Comparison of ENCODE assay signal across 36 cellular contexts in genomic region chr1:20086800-20087199, GRCh38. TPM values are rescaled to one million over a fixed set of nuclear protein-coding genes. Genes with fewer than 3 reads are reported as not detected.
"Had no signal": no experiment of that assay in that cellular context is flagged by ENCODE, and none has a peak within 500 bp of the region (broad histone marks: within the 10 kb centered on the region; RNA-seq: fewer than 3 reads in every experiment).

No MANE protein-coding gene starts in this region.

- DNase-seq: activated B cell treated with CpG ODN at 0.5 μM for 24 hours; activated CD4-positive, alpha-beta memory T cell treated with anti-CD3 and anti-CD28 coated beads for 36 hours; activated CD4-positive, alpha-beta T cell treated with anti-CD3 and anti-CD28 coated beads for 4 hours; activated CD4-positive, alpha-beta T cell treated with anti-CD3 and anti-CD28 coated beads, Interleukin-2, amount 50 U/mL, for 1 hour; activated CD4-positive, CD25-positive, alpha-beta regulatory T cell treated with anti-CD3 and anti-CD28 coated beads, Interleukin-2, amount 50 U/mL, for 72 hours; activated CD8-positive, alpha-beta memory T cell treated with anti-CD3 and anti-CD28 coated beads, Interleukin-2, amount 50 U/mL, for 4 hours; activated gamma-delta T cell treated with Interleukin-2 at 50 U/mL for 16 hours; activated naive CD4-positive, alpha-beta T cell treated with anti-CD3 and anti-CD28 coated beads, Interleukin-2, amount 50 U/mL, for 16 hours; activated naive CD8-positive, alpha-beta T cell treated with anti-CD3 and anti-CD28 coated beads for 36 hours; activated T-cell treated with anti-CD3 and anti-CD28 coated beads for 4 hours; activated T-cell treated with anti-CD3 and anti-CD28 coated beads, Interleukin-2, amount 50 U/mL, for 4 hours; amniotic stem cell; brain microvascular endothelial cell; central memory CD4-positive, alpha-beta T cell; MM.1S; MV-4-11; NCI-H1092; NCI-H1417; NCI-H146; NCI-H1930; NCI-H2081 treated with DMSO at 0.1 percent for 48 hours; NCI-H510A treated with DMSO at 0.1 percent for 48 hours; NCI-H526 treated with DMSO at 0.1 percent for 48 hours; NCI-H774; NK-92 treated with Interleukin-12 subunit alpha and Interleukin-12 subunit beta, amount 100 ng/mL, for 24 hours; PC-3; Peyer's patch; Right ventricle myocardium superior; SW 1271; T-helper 1 cell; T-helper 2 cell; T-helper 9 cell had no signal

- ATAC-seq: activated T-cell treated with anti-CD3 and anti-CD28 coated beads, Interleukin-2, amount 50 U/mL, for 4 hours; PC-3 had no signal

RNA-seq across cellular contexts. Expression of gene PLA2G5, which starts 16.8 kb away (rescaled TPM):
- total RNA-seq: activated B cell treated with CpG ODN at 0.5 μM for 24 hours; activated CD4-positive, alpha-beta memory T cell treated with anti-CD3 and anti-CD28 coated beads for 36 hours; activated naive CD8-positive, alpha-beta T cell treated with anti-CD3 and anti-CD28 coated beads for 36 hours; activated T-cell treated with anti-CD3 and anti-CD28 coated beads, Interleukin-2, amount 50 U/mL, for 4 hours; activated T-helper 1 cell treated with anti-CD3 and anti-CD28 coated beads, Interleukin-12 subunit alpha, Interleukin-12 subunit beta, Interleukin-2, Interleukin-4 antibody, amounts not matched to agents 30 ng/mL and 10 ng/mL and 1 ng/mL, durations not matched to agents 14 hours and 24 hours and 36 hours; cerebellum; LHCN-M2; PC-3 had no signal

RNA-seq across cellular contexts. Expression of gene PLA2G2D, which starts 32.5 kb away (rescaled TPM):
- total RNA-seq: activated naive CD8-positive, alpha-beta T cell treated with anti-CD3 and anti-CD28 coated beads for 36 hours; activated T-cell treated with anti-CD3 and anti-CD28 coated beads, Interleukin-2, amount 50 U/mL, for 4 hours; activated T-helper 1 cell treated with anti-CD3 and anti-CD28 coated beads, Interleukin-12 subunit alpha, Interleukin-12 subunit beta, Interleukin-2, Interleukin-4 antibody, amounts not matched to agents 30 ng/mL and 10 ng/mL and 1 ng/mL, durations not matched to agents 14 hours and 24 hours and 36 hours; cerebellum; LHCN-M2; PC-3; Right ventricle myocardium superior had no signal

RNA-seq across cellular contexts. Expression of gene PLA2G2F, which starts 52.3 kb away (rescaled TPM):
- total RNA-seq: activated B cell treated with CpG ODN at 0.5 μM for 24 hours; activated CD4-positive, alpha-beta memory T cell treated with anti-CD3 and anti-CD28 coated beads for 36 hours; activated naive CD8-positive, alpha-beta T cell treated with anti-CD3 and anti-CD28 coated beads for 36 hours; activated T-cell treated with anti-CD3 and anti-CD28 coated beads, Interleukin-2, amount 50 U/mL, for 4 hours; activated T-helper 1 cell treated with anti-CD3 and anti-CD28 coated beads, Interleukin-12 subunit alpha, Interleukin-12 subunit beta, Interleukin-2, Interleukin-4 antibody, amounts not matched to agents 30 ng/mL and 10 ng/mL and 1 ng/mL, durations not matched to agents 14 hours and 24 hours and 36 hours; aorta; cerebellum; LHCN-M2; Right ventricle myocardium superior had no signal
